Comparison of ENCODE assay signal across 17 cellular contexts in the genomic region with DNA sequence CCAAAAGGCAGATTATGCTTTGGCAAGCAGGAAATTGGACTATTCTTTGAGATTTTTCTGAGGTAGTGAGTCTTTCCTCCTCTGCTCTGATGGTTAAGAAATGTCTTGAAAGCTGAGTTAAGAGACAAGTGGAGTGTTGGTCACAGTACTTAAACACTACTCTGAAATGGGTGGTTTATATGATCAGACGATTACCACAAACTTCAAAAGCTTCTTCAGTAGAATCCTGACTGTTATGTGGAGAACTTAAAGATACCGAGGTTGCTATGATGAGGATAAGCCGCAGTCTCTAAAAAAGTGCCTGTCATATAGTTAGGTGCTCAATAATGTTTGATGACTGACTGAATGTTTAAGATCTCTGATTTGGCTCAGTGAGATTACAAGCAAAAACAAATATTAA.
"Had no signal": no experiment of that assay in that cellular context is flagged by ENCODE, and none has a peak within 500 bp of the region (broad histone marks: within the 10 kb centered on the region; RNA-seq: fewer than 3 reads in every experiment).

No MANE protein-coding gene starts in this region.

- H3K4me1 Mint-ChIP-seq: memory B cell, neural progenitor cell had no signal

- DNase-seq: activated CD4-positive, alpha-beta T cell treated with anti-CD3 and anti-CD28 coated beads for 48 hours; activated CD8-positive, alpha-beta memory T cell treated with anti-CD3 and anti-CD28 coated beads, Interleukin-2, amount 50 U/mL, for 4 hours; activated naive CD4-positive, alpha-beta T cell treated with Interleukin-2 at 50 U/mL for 16 hours; amygdala; body of pancreas; dorsolateral prefrontal cortex; foreskin keratinocyte; stimulated activated CD4-positive, alpha-beta T cell treated with anti-CD3 and anti-CD28 coated beads, Interleukin-1b, Interleukin-23, amount 100 ng/mL, for 48 hours; stimulated activated naive CD4-positive, alpha-beta T cell treated with Interleukin-2 at 50 U/mL for 16 hours; SW 1271 had no signal

- H3K4me3 ChIP-seq: body of pancreas, dorsolateral prefrontal cortex, hepatocyte, neural progenitor cell, tibial nerve had no signal

- H3K36me3 Mint-ChIP-seq: memory B cell, neural progenitor cell had no signal

- H3K4me3 Mint-ChIP-seq: activated T-helper 17 cell treated with anti-CD3 and anti-CD28 coated beads, Interleukin-2, amount 50 U/mL, for 72 hours; memory B cell; neural progenitor cell; T-helper 2 cell treated with Interferon-gamma antibody and Interleukin-4, amounts not matched to agents 5 μg/mL and 100 μg/mL, for 36 hours had no signal

- ATAC-seq: activated T-helper 17 cell treated with anti-CD3 and anti-CD28 coated beads, Interleukin-2, amount 50 U/mL, for 72 hours; body of pancreas; foreskin keratinocyte had no signal

- H3K27me3 Mint-ChIP-seq: activated T-helper 17 cell treated with anti-CD3 and anti-CD28 coated beads, Interleukin-2, amount 50 U/mL, for 72 hours; progenitor cell of endocrine pancreas had no signal

- H3K9me3 Mint-ChIP-seq: activated T-helper 17 cell treated with anti-CD3 and anti-CD28 coated beads, Interleukin-2, amount 50 U/mL, for 72 hours; memory B cell; neural progenitor cell; T-helper 2 cell treated with Interferon-gamma antibody and Interleukin-4, amounts not matched to agents 5 μg/mL and 100 μg/mL, for 36 hours had no signal

- H3K27ac Mint-ChIP-seq: activated T-helper 17 cell treated with anti-CD3 and anti-CD28 coated beads, Interleukin-2, amount 50 U/mL, for 72 hours; memory B cell; neural progenitor cell; progenitor cell of endocrine pancreas; T-helper 2 cell treated with Interferon-gamma antibody and Interleukin-4, amounts not matched to agents 5 μg/mL and 100 μg/mL, for 36 hours had no signal
